ENCODE assay signal across 11 cellular contexts in the genomic region with DNA sequence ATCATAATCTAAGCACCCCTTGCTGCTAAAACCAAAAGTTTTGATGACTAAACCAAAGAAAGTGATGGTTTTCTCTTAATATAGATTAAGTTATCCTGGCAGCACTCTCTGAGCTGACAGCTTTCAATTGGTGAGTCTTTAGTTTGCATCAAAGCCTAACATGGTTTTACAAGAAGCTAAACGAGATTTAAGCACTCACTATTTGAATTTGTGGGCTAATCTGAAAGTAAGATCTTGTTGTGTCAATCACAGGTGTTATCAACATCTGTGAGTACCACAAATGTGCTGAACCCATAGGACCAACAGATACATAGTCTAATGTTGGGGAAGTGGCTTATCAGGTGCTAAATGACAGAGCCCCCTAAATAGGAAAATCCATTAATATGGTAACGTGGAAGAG.
DNase-seq lines count a peak whose midpoint lies in the region; ATAC-seq and TF ChIP-seq lines count a peak whose summit lies in the region.
"Had no signal": no experiment of that assay in that cellular context is flagged by ENCODE, and none has a peak within 500 bp of the region (broad histone marks: within the 10 kb centered on the region; RNA-seq: fewer than 3 reads in every experiment).

No MANE protein-coding gene starts in this region.

- 85 to 98% methylated on average over 2 of the region's 2 CpGs for WGBS in thyroid gland, 2 donors

- no peaks in the 10 kb centered on the region for H3K36me3 ChIP-seq in thyroid gland
- H3K36me3 ChIP-seq: thoracic aorta had no signal

- peaks cover 6% of the 10 kb centered on the region; the same call in 1 of the 2 replicates for H3K36me3 Mint-ChIP-seq in HFFc6 (ENCODE audit: low read depth)

- no peak for TF ChIP-seq CTCF in GM13976 (IDR thresholded peaks at IDR 0.05; ENCODE audit: borderline replicate concordance, control extremely low read depth, extremely low read depth, insufficient read depth, missing control alignments)
- TF ChIP-seq CTCF in HFFc6 (IDR thresholded peaks at IDR 0.05) = no peak
- TF ChIP-seq CTCF in thyroid gland (IDR thresholded peaks at IDR 0.05) = no peak

- H3K9me3 ChIP-seq in thyroid gland = no peaks in the 10 kb centered on the region
- H3K9me3 ChIP-seq: thoracic aorta had no signal

- no peak overlapping the region for H3K27ac Mint-ChIP-seq in HFFc6

- no peak overlapping the region for H3K4me3 Mint-ChIP-seq in HFFc6

- ATAC-seq in GM19372 (IDR thresholded peaks at IDR 0.05; ENCODE audit: low read depth, unreplicated experiment) = peak; percentile 86
- peak; percentile 92 for ATAC-seq in HG02759 (IDR thresholded peaks at IDR 0.05; ENCODE audit: unreplicated experiment)
- ATAC-seq in HG03442 (IDR thresholded peaks at IDR 0.05; ENCODE audit: unreplicated experiment) = peak; percentile 94
- ATAC-seq in left ventricle myocardium superior = no peak

- no peaks in the 10 kb centered on the region for H3K4me1 ChIP-seq in thyroid gland

- no peaks in the 10 kb centered on the region for H3K9me3 Mint-ChIP-seq in HFFc6

- H3K4me3 ChIP-seq in thyroid gland (replicated peaks in 1 of 3) = no peak overlapping the region
- H3K4me3 ChIP-seq: lung had no signal

- intact Hi-C loops in head of caudate nucleus (cut with DNase I) (no loop called here), left ventricle myocardium superior (cut with micrococcal nuclease) (no loop called here), thyroid gland (cut with DNase I) (no loop called here)

- H3K4me1 Mint-ChIP-seq in HFFc6 (ENCODE audit: low read depth) = peaks cover 19% of the 10 kb centered on the region

- TF ChIP-seq POLR2A in thyroid gland (IDR thresholded peaks at IDR 0.05) = no peak

- H3K27ac ChIP-seq in thyroid gland = no peak overlapping the region

- H3K27me3 Mint-ChIP-seq in HFFc6 (ENCODE audit: insufficient read depth) = no peaks in the 10 kb centered on the region

- DNase-seq in GM13976 (ENCODE audit: low spot score) (peak; percentile 17), head of caudate nucleus (no peak), HFFc6 (no peak), left ventricle myocardium superior (no peak), thyroid gland (no peak)
- DNase-seq: stimulated activated CD4-positive, alpha-beta T cell treated with anti-CD3 and anti-CD28 coated beads, Interleukin-4, amount 100 ng/mL, for 24 hours had no signal

- in situ Hi-C loops in GM13976 (cut with MboI; ENCODE audit: low sequenced_read_pairs, unreplicated experiment) = no loop called here

- H3K27me3 ChIP-seq in thyroid gland = no peaks in the 10 kb centered on the region
